Comparison of ENCODE assay signal across 18 cellular contexts in genomic region chr1:230274254-230274653, GRCh38.
DNase-seq lines count a peak whose midpoint lies in the region; ATAC-seq and TF ChIP-seq lines count a peak whose summit lies in the region.
"Had no signal": no experiment of that assay in that cellular context is flagged by ENCODE, and none has a peak within 500 bp of the region (broad histone marks: within the 10 kb centered on the region; RNA-seq: fewer than 3 reads in every experiment).

No MANE protein-coding gene starts in this region.

- peaks cover 85% of the 10 kb centered on the region for H4K20me1 ChIP-seq in BLaER1
- no peaks in the 10 kb centered on the region for H4K20me1 ChIP-seq in DOHH2 (ENCODE audit: control insufficient read depth, insufficient read depth, low read depth, low read length)
- H4K20me1 ChIP-seq in MM.1S (ENCODE audit: insufficient read depth, low read length), result no peaks in the 10 kb centered on the region

- no peaks in the 10 kb centered on the region for H3K9me3 Mint-ChIP-seq in activated T-helper 1 cell treated with anti-CD3 and anti-CD28 coated beads, Interleukin-12 subunit alpha, Interleukin-12 subunit beta, Interleukin-2, Interleukin-4 antibody, amounts not matched to agents 30 ng/mL and 10 ng/mL and 1 ng/mL, durations not matched to agents 14 hours and 24 hours and 36 hours
- H3K9me3 Mint-ChIP-seq in naive B cell, result no peaks in the 10 kb centered on the region
- H3K9me3 Mint-ChIP-seq: HFFc6 had no signal

- H3K36me3 ChIP-seq in BLaER1, result peaks cover 71% of the 10 kb centered on the region
- peaks cover 35% of the 10 kb centered on the region for H3K36me3 ChIP-seq in DOHH2 (ENCODE audit: control insufficient read depth, low read length)
- peaks cover 10% of the 10 kb centered on the region; the same call in 1 of the 2 replicates for H3K36me3 ChIP-seq in MM.1S (replicated peaks; ENCODE audit: insufficient read depth, low read length)

- peak overlapping the region; percentile 15 for H3K27ac Mint-ChIP-seq in activated T-helper 1 cell treated with anti-CD3 and anti-CD28 coated beads, Interleukin-12 subunit alpha, Interleukin-12 subunit beta, Interleukin-2, Interleukin-4 antibody, amounts not matched to agents 30 ng/mL and 10 ng/mL and 1 ng/mL, durations not matched to agents 14 hours and 24 hours and 36 hours
- peak overlapping the region; percentile 57 to 89 (median 80) for H3K27ac Mint-ChIP-seq in naive B cell
- H3K27ac Mint-ChIP-seq: HFFc6 had no signal

- no peak overlapping the region for H3K4me3 Mint-ChIP-seq in activated T-helper 1 cell treated with anti-CD3 and anti-CD28 coated beads, Interleukin-12 subunit alpha, Interleukin-12 subunit beta, Interleukin-2, Interleukin-4 antibody, amounts not matched to agents 30 ng/mL and 10 ng/mL and 1 ng/mL, durations not matched to agents 14 hours and 24 hours and 36 hours
- H3K4me3 Mint-ChIP-seq in naive B cell, result peak overlapping the region; percentile 40 to 90 (median 86)
- H3K4me3 Mint-ChIP-seq: HFFc6 had no signal

- no peak overlapping the region for H2AFZ ChIP-seq in MM.1S (ENCODE audit: low read length)

- H3K27ac ChIP-seq in BLaER1 (no peak overlapping the region), DOHH2 (ENCODE audit: low read depth, low read length) (peak overlapping the region; percentile 29), MM.1S (ENCODE audit: low read length) (no peak overlapping the region)
- H3K27ac ChIP-seq: epithelial cell of prostate, pancreas, transverse colon had no signal

- peak overlapping the region; percentile 40 for H3K4me2 ChIP-seq in BLaER1
- peak overlapping the region; percentile 28 for H3K4me2 ChIP-seq in DOHH2 (ENCODE audit: low read length)
- H3K4me2 ChIP-seq in MM.1S (ENCODE audit: low read depth, low read length), result no peak overlapping the region

- H3K27me3 ChIP-seq in BLaER1 (no peaks in the 10 kb centered on the region), DOHH2 (ENCODE audit: control insufficient read depth, low read length) (no peaks in the 10 kb centered on the region), MM.1S (replicated peaks; ENCODE audit: insufficient read depth, low read length) (no peaks in the 10 kb centered on the region)
- H3K27me3 ChIP-seq: BE2C, pancreas, transverse colon had no signal

- peaks cover 48% of the 10 kb centered on the region for H3K4me1 Mint-ChIP-seq in activated T-helper 1 cell treated with anti-CD3 and anti-CD28 coated beads, Interleukin-12 subunit alpha, Interleukin-12 subunit beta, Interleukin-2, Interleukin-4 antibody, amounts not matched to agents 30 ng/mL and 10 ng/mL and 1 ng/mL, durations not matched to agents 14 hours and 24 hours and 36 hours (ENCODE audit: low read depth)
- peaks cover 62 to 86% (median 69%) of the 10 kb centered on the region in 3 donors for H3K4me1 Mint-ChIP-seq in naive B cell

- intact Hi-C loops in activated T-helper 1 cell treated with anti-CD3 and anti-CD28 coated beads, Interleukin-12 subunit alpha, Interleukin-12 subunit beta, Interleukin-2, Interleukin-4 antibody, amounts not matched to agents 30 ng/mL and 10 ng/mL and 1 ng/mL, durations not matched to agents 14 hours and 24 hours and 36 hours (cut with micrococcal nuclease), result loop anchor here (5.0 kb wide), 1 partner anchor 612 kb away; no protein-coding TSS in a partner anchor

- DNase-seq in activated T-helper 1 cell treated with anti-CD3 and anti-CD28 coated beads, Interleukin-12 subunit alpha, Interleukin-12 subunit beta, Interleukin-2, Interleukin-4 antibody, amounts not matched to agents 30 ng/mL and 10 ng/mL and 1 ng/mL, durations not matched to agents 14 hours and 24 hours and 36 hours (ENCODE audit: low spot score), result no peak
- DNase-seq in naive B cell (peak; percentile 43), NOMO-1 treated with DMSO at 0.1 percent for 48 hours (lab: John Stamatoyannopoulos, UW; ENCODE audit: unreplicated experiment) (no peak), MM.1S (no peak), GF-D8 (lab: John Stamatoyannopoulos, UW) (no peak), NK-92 (lab: John Stamatoyannopoulos, UW; ENCODE audit: unreplicated experiment) (no peak)
- DNase-seq: BE2C, HFFc6, Kasumi-1, mucosa of descending colon, NCI-H187 treated with DMSO at 0.1 percent for 48 hours, NCI-H526, RPMI8226, transverse colon had no signal

- H3K36me3 Mint-ChIP-seq in activated T-helper 1 cell treated with anti-CD3 and anti-CD28 coated beads, Interleukin-12 subunit alpha, Interleukin-12 subunit beta, Interleukin-2, Interleukin-4 antibody, amounts not matched to agents 30 ng/mL and 10 ng/mL and 1 ng/mL, durations not matched to agents 14 hours and 24 hours and 36 hours (ENCODE audit: low read depth), result peaks cover 23% of the 10 kb centered on the region
- H3K36me3 Mint-ChIP-seq in naive B cell, result peaks cover 0 to 5% of the 10 kb centered on the region in 2 donors

- H3F3A ChIP-seq in DOHH2 (ENCODE audit: control insufficient read depth, insufficient read depth) (peaks cover 35% of the 10 kb centered on the region), MM.1S (ENCODE audit: insufficient read depth, low read length) (no peaks in the 10 kb centered on the region)

- H3K9me2 ChIP-seq in DOHH2 (replicated peaks; ENCODE audit: control insufficient read depth, low read length), result no peaks in the 10 kb centered on the region
- H3K9me2 ChIP-seq in MM.1S (replicated peaks; ENCODE audit: insufficient read depth, low read length), result no peaks in the 10 kb centered on the region

- H3K79me2 ChIP-seq in DOHH2 (ENCODE audit: control insufficient read depth, low read length), result no peaks in the 10 kb centered on the region
- H3K79me2 ChIP-seq in MM.1S (ENCODE audit: low read length), result no peaks in the 10 kb centered on the region

- no peaks in the 10 kb centered on the region for H3K27me3 Mint-ChIP-seq in activated T-helper 1 cell treated with anti-CD3 and anti-CD28 coated beads, Interleukin-12 subunit alpha, Interleukin-12 subunit beta, Interleukin-2, Interleukin-4 antibody, amounts not matched to agents 30 ng/mL and 10 ng/mL and 1 ng/mL, durations not matched to agents 14 hours and 24 hours and 36 hours (ENCODE audit: insufficient read depth)
- no peaks in the 10 kb centered on the region for H3K27me3 Mint-ChIP-seq in naive B cell

- no peaks in the 10 kb centered on the region for H3K9me3 ChIP-seq in BLaER1
- no peaks in the 10 kb centered on the region for H3K9me3 ChIP-seq in DOHH2 (ENCODE audit: control insufficient read depth, insufficient read depth, low read length)
- no peaks in the 10 kb centered on the region for H3K9me3 ChIP-seq in MM.1S (replicated peaks; ENCODE audit: insufficient read depth, low read length)
- H3K9me3 ChIP-seq: BE2C, mucosa of descending colon, pancreas, transverse colon had no signal

- H3K9ac ChIP-seq in BLaER1 (no peak overlapping the region), MM.1S (ENCODE audit: low read length) (no peak overlapping the region)

- TF ChIP-seq CTCF in DOHH2 (IDR thresholded peaks at IDR 0.05; ENCODE audit: low read depth, low read length, poor library complexity, severe bottlenecking) (no peak), MM.1S (IDR thresholded peaks at IDR 0.05; ENCODE audit: low read length) (no peak)

- ATAC-seq in naive B cell (ENCODE audit: low read depth in 2 of 2), result peak; percentile 58 to 63
- ATAC-seq: mucosa of descending colon, pancreas had no signal

- H3K4me3 ChIP-seq in BLaER1 (no peak overlapping the region), DOHH2 (ENCODE audit: low read length) (no peak overlapping the region), MM.1S (ENCODE audit: low read length) (no peak overlapping the region)
- H3K4me3 ChIP-seq: mucosa of descending colon, pancreas, transverse colon had no signal

- H3K4me1 ChIP-seq in BLaER1 (peaks cover 86% of the 10 kb centered on the region), DOHH2 (ENCODE audit: control insufficient read depth, low read length) (peaks cover 87% of the 10 kb centered on the region), MM.1S (ENCODE audit: low read length) (no peaks in the 10 kb centered on the region)
